ENCODE assay signal across 10 cellular contexts in the genomic region with DNA sequence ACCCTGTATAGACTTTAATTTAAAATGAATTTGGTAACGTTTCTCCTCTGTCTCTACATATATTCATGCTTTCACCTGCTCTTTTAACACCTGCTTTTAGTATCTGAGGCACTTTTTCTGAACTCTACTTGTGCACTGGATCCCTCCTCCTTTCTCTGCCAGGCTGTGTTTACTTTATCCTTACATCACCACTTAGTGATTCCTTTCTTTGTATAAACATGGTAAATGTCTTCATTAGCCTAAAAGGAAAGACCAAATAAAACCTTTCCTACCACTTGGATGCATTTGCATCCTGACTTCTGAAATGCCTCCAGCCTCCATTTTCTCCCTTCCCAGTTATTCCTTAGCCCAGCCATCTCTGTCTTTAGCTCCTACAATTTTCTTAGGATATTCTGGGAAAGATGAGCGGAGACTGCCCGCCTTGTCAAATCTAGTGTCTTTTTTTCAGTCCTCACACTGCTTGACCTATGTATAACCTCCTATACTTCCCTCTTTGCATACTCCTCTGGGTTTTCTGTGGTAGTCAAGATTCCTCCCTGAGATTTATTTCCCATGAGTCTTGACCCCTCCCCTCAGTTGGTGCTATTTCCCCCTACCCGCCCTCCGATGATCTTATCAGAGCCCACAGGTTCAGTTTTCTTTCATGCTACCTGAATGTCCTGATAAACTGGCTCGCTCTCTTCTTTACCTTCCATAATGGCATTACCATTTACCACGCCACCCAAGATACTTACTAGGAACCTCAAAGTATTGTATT. TPM values are rescaled to one million over a fixed set of nuclear protein-coding genes. Genes with fewer than 3 reads are reported as not detected.
DNase-seq lines count a peak whose midpoint lies in the region; ATAC-seq, FAIRE-seq and TF ChIP-seq lines count a peak whose summit lies in the region.
"Had no signal": no experiment of that assay in that cellular context is flagged by ENCODE, and none has a peak within 500 bp of the region (broad histone marks: within the 10 kb centered on the region; RNA-seq: fewer than 3 reads in every experiment).

No MANE protein-coding gene starts in this region.

- TSS peak; percentile 7 for BruUV-seq in HepG2 (replicated peaks; lab: Mats Ljungman, UMichigan)

- no peak overlapping the region for H3K9ac ChIP-seq in HepG2 (ENCODE audit: insufficient read depth, low read depth, low read length)

- no peaks in the 10 kb centered on the region for H3K4me1 ChIP-seq in CD8-positive, alpha-beta T cell (ENCODE audit: insufficient read depth, low read length)
- peaks cover 9% of the 10 kb centered on the region for H3K4me1 ChIP-seq in HepG2 (ENCODE audit: insufficient read depth, low read length)

- CTCF ChIA-PET in CD8-positive, alpha-beta T cell (lab: Charles Lee): no interaction called here
- CTCF ChIA-PET in activated B cell treated with CpG ODN at 0.5 μM for 24 hours (lab: Charles Lee) (interaction anchor here (1.1 to 1.6 kb wide), 2 partner anchors 42 to 72 kb away, joined by 4 to 11 read pairs; no protein-coding TSS in a partner anchor), HepG2 (lab: Yijun Ruan, JAX; ENCODE audit: low intra/inter-chr PET ratio, low total read pairs) (no interaction called here)

- H3K27ac Mint-ChIP-seq in CD8-positive, alpha-beta T cell: peak overlapping the region; percentile 10
- peak overlapping the region; percentile 76 for H3K27ac Mint-ChIP-seq in HFFc6
- peak overlapping the region; percentile 62 for H3K27ac Mint-ChIP-seq in activated B cell treated with CpG ODN at 0.5 μM for 24 hours

- no peaks in the 10 kb centered on the region for H3K27me3 Mint-ChIP-seq in CD8-positive, alpha-beta T cell (ENCODE audit: low read depth)
- H3K27me3 Mint-ChIP-seq in HFFc6 (ENCODE audit: insufficient read depth) (no peaks in the 10 kb centered on the region), activated B cell treated with CpG ODN at 0.5 μM for 24 hours (no peaks in the 10 kb centered on the region)

- no peak for TF ChIP-seq POLR2A in HepG2 (IDR thresholded peaks at IDR 0.05; ENCODE audit: insufficient read depth in 1 of 2, low read depth in 2 of 2, low read length in 2 of 2)

- POLR2A ChIA-PET in CD8-positive, alpha-beta T cell (lab: Charles Lee): no interaction called here
- POLR2A ChIA-PET in activated B cell treated with CpG ODN at 0.5 μM for 24 hours (lab: Charles Lee) (interaction anchor here (0.8 to 2.2 kb wide), 7 partner anchors 13 to 72 kb away, joined by 3 to 11 read pairs (median 6); a partner anchor contains a TSS), HepG2 (lab: Yijun Ruan, JAX) (no interaction called here)

- H3K9me3 ChIP-seq in CD8-positive, alpha-beta T cell (ENCODE audit: low read length): no peaks in the 10 kb centered on the region
- no peaks in the 10 kb centered on the region for H3K9me3 ChIP-seq in HepG2 (ENCODE audit: low read length)

- no peaks in the 10 kb centered on the region for H3K9me3 Mint-ChIP-seq in CD8-positive, alpha-beta T cell
- H3K9me3 Mint-ChIP-seq in HFFc6: no peaks in the 10 kb centered on the region
- H3K9me3 Mint-ChIP-seq in activated B cell treated with CpG ODN at 0.5 μM for 24 hours: no peaks in the 10 kb centered on the region

- no peak overlapping the region for H3K4me3 Mint-ChIP-seq in CD8-positive, alpha-beta T cell
- H3K4me3 Mint-ChIP-seq in HFFc6 (peak overlapping the region; percentile 51), activated B cell treated with CpG ODN at 0.5 μM for 24 hours (peak overlapping the region; percentile 4)

- no peaks in the 10 kb centered on the region for H4K20me1 ChIP-seq in HepG2 (ENCODE audit: insufficient read depth, low read length)

- in situ Hi-C loops in HepG2 (cut with HindIII; ENCODE audit: extremely low pct_ligation_motif_present, low pct_unique_long_range_greater_than_20kb): no loop called here
- in situ Hi-C loops in GM13977 (cut with MboI; ENCODE audit: low pct_unique_long_range_greater_than_20kb, low sequenced_read_pairs, unreplicated experiment): no loop called here

- intact Hi-C loops in CD8-positive, alpha-beta T cell (cut with DNase I, micrococcal nuclease): no loop called here
- intact Hi-C loops in activated B cell treated with CpG ODN at 0.5 μM for 24 hours (cut with micrococcal nuclease): loop anchor here (2.0 kb wide), 1 partner anchor 73 kb away; no protein-coding TSS in a partner anchor
- intact Hi-C loops in HepG2 (cut with micrococcal nuclease; ENCODE audit: unreplicated experiment): no loop called here

- no peaks in the 10 kb centered on the region for H3K27me3 ChIP-seq in CD8-positive, alpha-beta T cell (ENCODE audit: insufficient read depth, low read length)
- no peaks in the 10 kb centered on the region for H3K27me3 ChIP-seq in HepG2 (ENCODE audit: control insufficient read depth in 1 of 2, insufficient read depth in 2 of 2, low read length in 2 of 2)

- H3K79me2 ChIP-seq in HepG2 (ENCODE audit: insufficient read depth, low read length): no peaks in the 10 kb centered on the region

- FAIRE-seq in HepG2 (lab: Jason Lieb, UNC): no peak
- FAIRE-seq in GM19239 (lab: Jason Lieb, UNC): no peak

- no peak overlapping the region for H3K4me2 ChIP-seq in HepG2 (ENCODE audit: low read depth, low read length)

- H3K36me3 Mint-ChIP-seq in CD8-positive, alpha-beta T cell: peaks cover 55% of the 10 kb centered on the region
- H3K36me3 Mint-ChIP-seq in HFFc6 (ENCODE audit: low read depth): peaks cover 16% of the 10 kb centered on the region
- peaks cover 63% of the 10 kb centered on the region for H3K36me3 Mint-ChIP-seq in activated B cell treated with CpG ODN at 0.5 μM for 24 hours (ENCODE audit: low read depth)

- H3K36me3 ChIP-seq in CD8-positive, alpha-beta T cell (ENCODE audit: insufficient read depth, low read length): peaks cover 18% of the 10 kb centered on the region
- H3K36me3 ChIP-seq in HepG2 (replicated peaks in 1 of 2; ENCODE audit: control insufficient read depth in 1 of 2, insufficient read depth in 2 of 2, low read length in 2 of 2): peaks cover 10 to 19% of the 10 kb centered on the region in 2 experiments

- ATAC-seq in CD8-positive, alpha-beta T cell: no peak
- no peak for ATAC-seq in activated B cell treated with CpG ODN at 0.5 μM for 24 hours (ENCODE audit: low read depth)
- ATAC-seq in HepG2: peak; percentile 53

- DNase-seq in CD8-positive, alpha-beta T cell: no peak
- DNase-seq in HFFc6: peak; percentile 18
- no peak for DNase-seq in activated B cell treated with CpG ODN at 0.5 μM for 24 hours
- peak; percentile 31 for DNase-seq in HepG2 (ENCODE audit: low spot score)
- no peak for DNase-seq in GM13977 (ENCODE audit: low spot score)
- DNase-seq in mesenteric fat pad (ENCODE audit: low spot score): no peak
- DNase-seq in GM19239 (ENCODE audit: insufficient read length, low spot score): no peak
- no peak for DNase-seq in NCI-H1930 (lab: John Stamatoyannopoulos, UW)
- DNase-seq: dermis blood vessel endothelial cell, posterior cingulate gyrus had no signal

- TF ChIP-seq RAD21 in HepG2 (CRISPR knock-in tag; IDR thresholded peaks at IDR 0.05): no peak

- TF ChIP-seq EP300 in HepG2 (IDR thresholded peaks at IDR 0.05; ENCODE audit: low read depth in 2 of 2, low read length in 2 of 2): no peak
- no peak for TF ChIP-seq EP300 in HepG2 (CRISPR knock-in tag; IDR thresholded peaks at IDR 0.05; ENCODE audit: borderline replicate concordance)

- TF ChIP-seq CTCF in CD8-positive, alpha-beta T cell (IDR thresholded peaks at IDR 0.05): no peak
- TF ChIP-seq CTCF in HFFc6 (IDR thresholded peaks at IDR 0.05): no peak
- TF ChIP-seq CTCF in activated B cell treated with CpG ODN at 0.5 μM for 24 hours (IDR thresholded peaks at IDR 0.05): no peak
- no peak for TF ChIP-seq CTCF in HepG2 (CRISPR knock-in tag; IDR thresholded peaks at IDR 0.05)
- no peak for TF ChIP-seq CTCF in GM13977 (IDR thresholded peaks at IDR 0.05; ENCODE audit: extremely low read depth, insufficient read depth, missing control alignments)

- H3K4me1 Mint-ChIP-seq in CD8-positive, alpha-beta T cell (ENCODE audit: low read depth): no peaks in the 10 kb centered on the region
- H3K4me1 Mint-ChIP-seq in HFFc6 (ENCODE audit: low read depth) (peaks cover 24% of the 10 kb centered on the region), activated B cell treated with CpG ODN at 0.5 μM for 24 hours (peaks cover 28% of the 10 kb centered on the region)

- no peak overlapping the region for H3K4me3 ChIP-seq in CD8-positive, alpha-beta T cell (ENCODE audit: low read depth, low read length)
- no peak overlapping the region for H3K4me3 ChIP-seq in HepG2 (replicated peaks in 1 of 3; ENCODE audit: insufficient read depth in 1 of 3, low read depth in 2 of 3, low read length in 3 of 3)

- H2AFZ ChIP-seq in HepG2 (ENCODE audit: low read length): no peak overlapping the region

- 94% methylated on average over 7 of the region's 7 CpGs for WGBS in HepG2 (ENCODE audit: low lambda C conversion rate)

- H3K27ac ChIP-seq in CD8-positive, alpha-beta T cell (ENCODE audit: low read depth, low read length): no peak overlapping the region
- no peak overlapping the region for H3K27ac ChIP-seq in HepG2 (ENCODE audit: extremely low read length, insufficient read depth, low read length)

RNA-seq across cellular contexts. Expression of a gene that starts 44.8 kb away (rescaled TPM):
- total RNA-seq in CD8-positive, alpha-beta T cell: 100 to 1,000 TPM; 202 to 205 TPM
- total RNA-seq in HFFc6 (2021; fragmentation: NEBNext Ultra II Directional; extraction: Animal tissue kit (Norgen Biotek cat#: 25700)): 1 to 10 TPM; 2.5 to 3.9 (median 3.3) TPM
- 211 and 238 TPM in 2 replicates for total RNA-seq in activated B cell treated with CpG ODN at 0.5 μM for 24 hours
- total RNA-seq in HepG2 (2016; rRNA removed; fragmentation: Illumina TruSeq; extraction: Trizol): 7.0 and 9.7 TPM in 2 replicates
- 4.0 and 4.1 TPM in 2 replicates for total RNA-seq in HepG2 (2016; cell fraction: cytosol; rRNA removed; fragmentation: Illumina TruSeq; extraction: Trizol; ENCODE audit: low read depth)
- total RNA-seq in HepG2 (2016; cell fraction: insoluble cytoplasmic fraction; rRNA removed; fragmentation: Illumina TruSeq; extraction: Trizol): 6.0 and 9.9 TPM in 2 replicates
- 4.8 and 5.3 TPM in 2 replicates for total RNA-seq in HepG2 (2016; cell fraction: membrane; rRNA removed; fragmentation: Illumina TruSeq; extraction: Trizol)
- total RNA-seq in HepG2 (2016; cell fraction: nucleus; rRNA removed; fragmentation: Illumina TruSeq; extraction: Trizol): 10.1 and 10.2 TPM in 2 replicates
- 3.0 and 3.7 TPM in 2 replicates for polyA plus RNA-seq in HepG2 (2011; rRNA removed)
- 1.8 and 2.5 TPM in 2 replicates for polyA plus RNA-seq in HepG2 (2011; cell fraction: cytosol; rRNA removed)
- polyA plus RNA-seq in HepG2 (2011; cell fraction: nucleus; rRNA removed): 2.2 and 3.7 TPM in 2 replicates
- 3.0 and 4.4 TPM in 2 replicates for polyA plus RNA-seq in HepG2 (2012)
- polyA plus RNA-seq in HepG2 (2016; cell fraction: cytosol; fragmentation: Illumina TruSeq; extraction: Trizol; ENCODE audit: low read depth): 0.14 and 0.18 TPM in 2 replicates
- 3.3 and 4.0 TPM in 2 replicates for polyA plus RNA-seq in HepG2 (2016; cell fraction: insoluble cytoplasmic fraction; fragmentation: Illumina TruSeq; extraction: Trizol; ENCODE audit: low read depth)
- 0.37 and 0.39 TPM in 2 replicates for polyA plus RNA-seq in HepG2 (2016; cell fraction: membrane; fragmentation: Illumina TruSeq; extraction: Trizol; ENCODE audit: low read depth)
- polyA plus RNA-seq in HepG2 (2016; cell fraction: nucleus; fragmentation: Illumina TruSeq; extraction: Trizol; ENCODE audit: insufficient read depth, low read depth): 4.8 and 5.2 TPM in 2 replicates
- polyA minus RNA-seq in HepG2 (2011; rRNA and poly(A)+ RNA removed; ENCODE audit: low replicate concordance): 5.6 and 13.3 TPM in 2 replicates
- 5.3 and 6.4 TPM in 2 replicates for polyA minus RNA-seq in HepG2 (2011; cell fraction: cytosol; rRNA and poly(A)+ RNA removed)
- polyA minus RNA-seq in HepG2 (2011; cell fraction: nucleus; rRNA and poly(A)+ RNA removed): 15.6 and 15.7 TPM in 2 replicates
- 24.5 TPM for total RNA-seq in mesenteric fat pad

Comparison
In these comparisons a context has a peak if more than half of its experiments do, and no peak if none do; other contexts are left out.
1. DNase-seq: peak in HFFc6 (single experiment) and HepG2 (single experiment); none in CD8-positive, alpha-beta T cell (0 of 7), activated B cell treated with CpG ODN at 0.5 μM for 24 hours (single experiment), GM13977 (single experiment), mesenteric fat pad (single experiment), GM19239 (single experiment) and NCI-H1930 (0 of 2).
2. H3K27ac Mint-ChIP-seq: peak in every context shown above with its lines; median percentile 76 in HFFc6; 62 in activated B cell treated with CpG ODN at 0.5 μM for 24 hours; 10 in CD8-positive, alpha-beta T cell.